In genomic region chr6:167671977-167672687, GRCh38 we compare ENCODE assay signal across 19 cellular contexts.
DNase-seq lines count a peak whose midpoint lies in the region; ATAC-seq and TF ChIP-seq lines count a peak whose summit lies in the region.
"Had no signal": no experiment of that assay in that cellular context is flagged by ENCODE, and none has a peak within 500 bp of the region (broad histone marks: within the 10 kb centered on the region; RNA-seq: fewer than 3 reads in every experiment).

No MANE protein-coding gene starts in this region.

- peaks cover 9% of the 10 kb centered on the region for H3K36me3 Mint-ChIP-seq in natural killer cell treated with Interleukin-12 subunit alpha and Interleukin-12 subunit beta and Interleukin-15 and Interleukin-18, amount 100 ng/mL, for 72 hours
- H3K36me3 Mint-ChIP-seq in natural killer cell: no peaks in the 10 kb centered on the region
- no peaks in the 10 kb centered on the region for H3K36me3 Mint-ChIP-seq in endothelial cell (ENCODE audit: low read depth, unreplicated experiment)

- no peaks in the 10 kb centered on the region for H4K20me1 ChIP-seq in neural cell (ENCODE audit: insufficient read depth)

- H3K4me3 Mint-ChIP-seq in natural killer cell treated with Interleukin-12 subunit alpha and Interleukin-12 subunit beta and Interleukin-15 and Interleukin-18, amount 100 ng/mL, for 72 hours: no peak overlapping the region
- H3K4me3 Mint-ChIP-seq in natural killer cell: no peak overlapping the region
- no peak overlapping the region for H3K4me3 Mint-ChIP-seq in endothelial cell (ENCODE audit: unreplicated experiment)

- no peaks in the 10 kb centered on the region for H3K36me3 ChIP-seq in neural cell (ENCODE audit: insufficient read depth, low read length)
- H3K36me3 ChIP-seq: HAP-1, Peyer's patch had no signal

- peaks cover 11% of the 10 kb centered on the region for H3K9me3 Mint-ChIP-seq in natural killer cell treated with Interleukin-12 subunit alpha and Interleukin-12 subunit beta and Interleukin-15 and Interleukin-18, amount 100 ng/mL, for 72 hours
- H3K9me3 Mint-ChIP-seq in natural killer cell (peaks cover 3 to 8% of the 10 kb centered on the region in 2 donors), endothelial cell (ENCODE audit: unreplicated experiment) (no peaks in the 10 kb centered on the region)

- peaks cover 15 to 17% of the 10 kb centered on the region in 2 donors for H3K27me3 Mint-ChIP-seq in natural killer cell treated with Interleukin-12 subunit alpha and Interleukin-12 subunit beta and Interleukin-15 and Interleukin-18, amount 100 ng/mL, for 72 hours
- peaks cover 5 to 8% of the 10 kb centered on the region in 2 donors for H3K27me3 Mint-ChIP-seq in natural killer cell (ENCODE audit: low read depth in 2 of 2)
- peaks cover 8% of the 10 kb centered on the region for H3K27me3 Mint-ChIP-seq in endothelial cell (ENCODE audit: unreplicated experiment)

- no peaks in the 10 kb centered on the region for H3K9me3 ChIP-seq in neural cell (ENCODE audit: low read length)
- H3K9me3 ChIP-seq: HAP-1, Peyer's patch had no signal

- H3K9me2 ChIP-seq in neural cell (ENCODE audit: insufficient read depth, low read length): no peaks in the 10 kb centered on the region

- no peak overlapping the region for H3K9ac ChIP-seq in neural cell (ENCODE audit: low read length)

- TF ChIP-seq RAD21 in neural cell (conservative IDR thresholded peaks at IDR 0.05): no peak

- no peak overlapping the region for H2AFZ ChIP-seq in neural cell (ENCODE audit: low read depth, low read length)

- H3K4me3 ChIP-seq in neural cell (ENCODE audit: low read length): no peak overlapping the region
- H3K4me3 ChIP-seq: HAP-1, Peyer's patch had no signal

- no peak for ATAC-seq in natural killer cell treated with Interleukin-12 subunit alpha and Interleukin-12 subunit beta and Interleukin-15 and Interleukin-18, amount 100 ng/mL, for 72 hours
- ATAC-seq in natural killer cell: no peak

- intact Hi-C loops in natural killer cell (cut with micrococcal nuclease): no loop called here

- no peaks in the 10 kb centered on the region for H3F3A ChIP-seq in neural cell (ENCODE audit: insufficient read depth, low read length, poor library complexity, severe bottlenecking)

- no peak for TF ChIP-seq EP300 in neural cell (conservative IDR thresholded peaks at IDR 0.05; ENCODE audit: poor library complexity, severe bottlenecking)

- peaks cover 0 to 2% of the 10 kb centered on the region in 2 donors for H3K4me1 Mint-ChIP-seq in natural killer cell treated with Interleukin-12 subunit alpha and Interleukin-12 subunit beta and Interleukin-15 and Interleukin-18, amount 100 ng/mL, for 72 hours (ENCODE audit: low read depth in 2 of 2)
- H3K4me1 Mint-ChIP-seq in natural killer cell (no peaks in the 10 kb centered on the region), endothelial cell (ENCODE audit: unreplicated experiment) (peaks cover 36% of the 10 kb centered on the region)

- H3K27ac Mint-ChIP-seq in natural killer cell treated with Interleukin-12 subunit alpha and Interleukin-12 subunit beta and Interleukin-15 and Interleukin-18, amount 100 ng/mL, for 72 hours: no peak overlapping the region
- no peak overlapping the region for H3K27ac Mint-ChIP-seq in natural killer cell
- H3K27ac Mint-ChIP-seq in endothelial cell (ENCODE audit: unreplicated experiment): peak overlapping the region; percentile 50

- H3K27me3 ChIP-seq in neural cell (ENCODE audit: insufficient read depth, low read depth, low read length): no peaks in the 10 kb centered on the region
- H3K27me3 ChIP-seq: Peyer's patch had no signal

- no peaks in the 10 kb centered on the region for H3K79me2 ChIP-seq in neural cell (replicated peaks; ENCODE audit: insufficient read depth, low read length)

- H3K4me2 ChIP-seq in neural cell (ENCODE audit: low read length): no peak overlapping the region

- H3K27ac ChIP-seq in neural cell (ENCODE audit: low read length): no peak overlapping the region
- H3K27ac ChIP-seq: HL-60, Peyer's patch had no signal

- peak; percentile 22 for DNase-seq in natural killer cell treated with Interleukin-12 subunit alpha and Interleukin-12 subunit beta and Interleukin-15 and Interleukin-18, amount 100 ng/mL, for 72 hours (ENCODE audit: low spot score)
- DNase-seq in natural killer cell: no peak
- no peak for DNase-seq in endothelial cell (ENCODE audit: low spot score)
- DNase-seq in COR-L47 (lab: John Stamatoyannopoulos, UW): no peak
- DNase-seq in NCI-H446 (lab: John Stamatoyannopoulos, UW): no peak
- DNase-seq in NCI-H1694 (lab: John Stamatoyannopoulos, UW): no peak
- DNase-seq in activated CD4-positive, alpha-beta T cell treated with anti-CD3 and anti-CD28 coated beads, Interleukin-2, amount 50 U/mL, for 4 hours: no peak
- DNase-seq: AML-193, C1 segment of cervical spinal cord, DMS79, Karpas-422, NCI-H1694 treated with DMSO at 0.1 percent for 48 hours, NCI-H2081 treated with DMSO at 0.1 percent for 48 hours, NCI-H2171 treated with DMSO at 0.1 percent for 48 hours, NCI-H526 had no signal

- no peak for TF ChIP-seq CTCF in natural killer cell (IDR thresholded peaks at IDR 0.05)
- TF ChIP-seq CTCF in endothelial cell (IDR thresholded peaks at IDR 0.05; ENCODE audit: unreplicated experiment): no peak
- peak; percentile 15 for TF ChIP-seq CTCF in neural cell (IDR thresholded peaks at IDR 0.05; ENCODE audit: poor library complexity, severe bottlenecking)

TF ChIP-seq in neural cell, 6 proteins besides CTCF, POLR2A, EP300 and RAD21:
- TF ChIP-seq SMC3 (conservative IDR thresholded peaks at IDR 0.05; ENCODE audit: poor library complexity): no peak
- no peak for TF ChIP-seq TAF1 (IDR thresholded peaks at IDR 0.05; ENCODE audit: low read depth)
- no peak for TF ChIP-seq POLR2AphosphoS5 (IDR thresholded peaks at IDR 0.05)
- TF ChIP-seq EZH2 (IDR thresholded peaks at IDR 0.05; ENCODE audit: borderline replicate concordance, insufficient read depth, low read length, poor library complexity, severe bottlenecking): no peak
- no peak for TF ChIP-seq MXI1 (conservative IDR thresholded peaks at IDR 0.05; ENCODE audit: poor library complexity, severe bottlenecking)
- TF ChIP-seq REST (IDR thresholded peaks at IDR 0.05; ENCODE audit: borderline replicate concordance): no peak
